21 cellular contexts compared by ENCODE assay signal in genomic region chr16:57834936-57835335, GRCh38. TPM values are rescaled to one million over a fixed set of nuclear protein-coding genes. Genes with fewer than 3 reads are reported as not detected.
DNase-seq lines count a peak whose midpoint lies in the region; ATAC-seq, FAIRE-seq and TF ChIP-seq lines count a peak whose summit lies in the region.
"Had no signal": no experiment of that assay in that cellular context is flagged by ENCODE, and none has a peak within 500 bp of the region (broad histone marks: within the 10 kb centered on the region; RNA-seq: fewer than 3 reads in every experiment).

No MANE protein-coding gene starts in this region.

- H3K4me1 ChIP-seq in PC-3 (ENCODE audit: insufficient read depth, low read length) (peaks cover 8% of the 10 kb centered on the region), H1 (replicated peaks in 1 of 4; ENCODE audit: control insufficient read depth in 3 of 4, insufficient read depth in 4 of 4, low read length in 3 of 4) (peaks cover 6 to 12% (median 9%) of the 10 kb centered on the region in 4 experiments)
- H3K4me1 ChIP-seq: right atrium auricular region had no signal

- H3K56ac ChIP-seq in H1 (replicated peaks; ENCODE audit: insufficient read length, low read depth, low read length): no peak overlapping the region

- 0 out of 2 replicates have a peak overlapping the region, but pooled peaks have one; percentile 32 for H3K4me3 ChIP-seq in PC-3 (ENCODE audit: low read length)
- H3K4me3 ChIP-seq in H1 (ENCODE audit: extremely low read depth in 1 of 4, insufficient read depth in 2 of 4, low read depth in 3 of 4, low read length in 4 of 4): no peak overlapping the region
- no peak overlapping the region for H3K4me3 ChIP-seq in lower leg skin (ENCODE audit: low read depth, poor library complexity, severe bottlenecking)
- H3K4me3 ChIP-seq: right atrium auricular region had no signal

- no TSS peak for BruUV-seq in PC-3 (replicated peaks; lab: Mats Ljungman, UMichigan)

- peak; percentile 80 for FAIRE-seq in G401.6 (lab: Jason Lieb, UNC)
- FAIRE-seq in H1 (lab: Jason Lieb, UNC): no peak

- H3K27me3 ChIP-seq in PC-3 (ENCODE audit: low read length): no peaks in the 10 kb centered on the region
- no peaks in the 10 kb centered on the region for H3K27me3 ChIP-seq in H1 (replicated peaks in 1 of 4; ENCODE audit: control insufficient read depth in 3 of 4, extremely low read depth in 1 of 4, insufficient read depth in 3 of 4, low read length in 3 of 4)
- H3K27me3 ChIP-seq: right atrium auricular region had no signal

- H4K91ac ChIP-seq in H1 (replicated peaks; ENCODE audit: insufficient read length, low read length): peak overlapping the region; percentile 86

- WGBS in H1 (ENCODE audit: extremely low coverage in 1 of 2, insufficient coverage in 1 of 2, insufficient read length in 1 of 2, insufficient replicate concordance in 2 of 2, low coverage in 1 of 2, low lambda C conversion rate in 2 of 2, missing lambda C conversion rate in 1 of 2), 2 experiments: 46% methylated on average over 5 of the region's 5 CpGs; no CpG with 5 or more reads in 1 of the 2 experiments
- 30 to 41% methylated on average over 5 of the region's 5 CpGs for WGBS in lower leg skin, 2 donors

- 0 out of 2 replicates have a peak overlapping the region, but pooled peaks have one; percentile 77 for H2BK20ac ChIP-seq in H1 (ENCODE audit: low read length)

- H2BK120ac ChIP-seq in H1 (replicated peaks; ENCODE audit: low read depth, low read length): no peak overlapping the region

- H3K36me3 Mint-ChIP-seq in osteocyte (ENCODE audit: unreplicated experiment): no peaks in the 10 kb centered on the region
- H3K36me3 Mint-ChIP-seq: naive B cell; stimulated activated naive B cell treated with anti-CD40 and anti-IgM and Interleukin-4, amounts not matched to agents 10 μg/mL and 1 μg/mL and 100 μg/mL, for 72 hours had no signal

- H3K9me2 ChIP-seq in PC-3 (replicated peaks; ENCODE audit: low read length): no peaks in the 10 kb centered on the region

- no peaks in the 10 kb centered on the region for H4K20me1 ChIP-seq in PC-3 (ENCODE audit: low read length)
- H4K20me1 ChIP-seq in H1 (replicated peaks in 1 of 2; ENCODE audit: control insufficient read depth in 1 of 2, insufficient read depth in 2 of 2, low read length in 2 of 2): no peaks in the 10 kb centered on the region

- no peaks in the 10 kb centered on the region for H3K79me2 ChIP-seq in PC-3 (ENCODE audit: low read length)
- no peaks in the 10 kb centered on the region for H3K79me2 ChIP-seq in H1 (ENCODE audit: control insufficient read depth in 1 of 2, insufficient read depth in 2 of 2, low read length in 2 of 2)

- DNase-seq in PC-3: peak; percentile 42
- DNase-seq in H1 (ENCODE audit: low read depth in 1 of 2, low spot score in 2 of 2): no peak
- no peak for DNase-seq in osteocyte (ENCODE audit: extremely low spot score, unreplicated experiment)
- DNase-seq in OCI-M1 (lab: John Stamatoyannopoulos, UW): no peak
- DNase-seq in lower leg skin (ENCODE audit: low spot score in 2 of 2): no peak
- DNase-seq in NCI-H2107 treated with DMSO at 0.1 percent for 48 hours (lab: John Stamatoyannopoulos, UW; ENCODE audit: unreplicated experiment): no peak
- no peak for DNase-seq in activated CD4-positive, alpha-beta T cell treated with anti-CD3 and anti-CD28 coated beads for 1 hour
- DNase-seq: activated CD4-positive, alpha-beta T cell treated with anti-CD3 and anti-CD28 coated beads, Interleukin-2, amount 50 U/mL, for 48 hours; CD4-positive, alpha-beta T cell; effector memory CD8-positive, alpha-beta T cell; GF-D8; glutamatergic neuron; naive B cell; NCI-H446 treated with DMSO at 0.1 percent for 48 hours; stimulated activated CD4-positive, alpha-beta T cell treated with anti-CD3 and anti-CD28 coated beads, Interleukin-4, amount 100 ng/mL, for 24 hours; stimulated activated naive B cell treated with anti-CD40 and anti-IgM and Interleukin-4, amounts not matched to agents 10 μg/mL and 1 μg/mL and 100 μg/mL, for 72 hours had no signal

- peak overlapping the region; percentile 81; the same call in 1 of the 2 replicates for H3K18ac ChIP-seq in H1 (ENCODE audit: extremely low read depth, low read length)

- H3K36me3 ChIP-seq in PC-3 (ENCODE audit: low read depth, low read length) (no peaks in the 10 kb centered on the region), H1 (ENCODE audit: control insufficient read depth in 2 of 4, insufficient read depth in 4 of 4, low read length in 3 of 4) (no peaks in the 10 kb centered on the region)
- H3K36me3 ChIP-seq: right atrium auricular region had no signal

- no peak overlapping the region for H4K8ac ChIP-seq in H1 (ENCODE audit: extremely low read depth, insufficient read depth, low read length)

- H3K9me3 ChIP-seq in PC-3 (ENCODE audit: low read length): no peaks in the 10 kb centered on the region
- H3K9me3 ChIP-seq in H1 (ENCODE audit: insufficient read depth in 2 of 2, low read depth in 1 of 2, low read length in 1 of 2): no peaks in the 10 kb centered on the region
- H3K9me3 ChIP-seq: right atrium auricular region had no signal

- H4K5ac ChIP-seq in H1 (ENCODE audit: insufficient read length, low read depth, low read length): no peak overlapping the region

- H3K14ac ChIP-seq in H1 (ENCODE audit: insufficient read length): no peak overlapping the region

- no peak overlapping the region for H3K23ac ChIP-seq in H1 (ENCODE audit: insufficient read length)

- POLR2A ChIA-PET in PC-3 (lab: Charles Lee; ENCODE audit: unreplicated experiment): no interaction called here
- POLR2A ChIA-PET in H1 (lab: Charles Lee; ENCODE audit: partially characterized antibody): interaction anchor here (1.3 to 1.8 kb wide), 2 partner anchors 24 to 166 kb away, joined by 3 read pairs; partner anchors contain the start of gene USB1

- H3F3A ChIP-seq in PC-3 (ENCODE audit: low read length, unreplicated experiment): no peaks in the 10 kb centered on the region

- H3K79me1 ChIP-seq in H1 (ENCODE audit: low read depth, low read length): no peaks in the 10 kb centered on the region

- peak overlapping the region; percentile 62; the same call in 1 of the 2 replicates for H2AFZ ChIP-seq in PC-3 (ENCODE audit: low read length)
- peak overlapping the region; percentile 70; the same call in 1 of the 2 replicates for H2AFZ ChIP-seq in H1 (ENCODE audit: low read length)

- no peak overlapping the region for H3K4ac ChIP-seq in H1 (replicated peaks; ENCODE audit: insufficient read length, low read depth, low read length)

- no peak for TF ChIP-seq RAD21 in H1 (IDR thresholded peaks at IDR 0.05 in 1 of 2, conservative IDR thresholded peaks at IDR 0.05 in 1 of 2; ENCODE audit: low read depth in 2 of 2, low read length in 2 of 2)

- intact Hi-C loops in PC-3 (cut with micrococcal nuclease): no loop called here
- intact Hi-C loops in lower leg skin (cut with DNase I; ENCODE audit: low total_unique reads): no loop called here

- H3K4me3 Mint-ChIP-seq in osteocyte (ENCODE audit: unreplicated experiment): peak overlapping the region; percentile 4
- H3K4me3 Mint-ChIP-seq: CD4-positive, alpha-beta T cell; effector memory CD8-positive, alpha-beta T cell; naive B cell; stimulated activated naive B cell treated with anti-CD40 and anti-IgM and Interleukin-4, amounts not matched to agents 10 μg/mL and 1 μg/mL and 100 μg/mL, for 72 hours had no signal

- no peaks in the 10 kb centered on the region for H3K9me3 Mint-ChIP-seq in osteocyte (ENCODE audit: unreplicated experiment)
- H3K9me3 Mint-ChIP-seq: activated T-helper 2 cell treated with anti-CD3 and anti-CD28 coated beads, Interferon-gamma antibody, Interleukin-2, Interleukin-4, amounts not matched to agents 10 μg/mL and 5 μg/mL and 100 μg/mL, durations not matched to agents 14 hours and 24 hours and 36 hours; CD4-positive, alpha-beta T cell; effector memory CD8-positive, alpha-beta T cell; naive B cell; stimulated activated naive B cell treated with anti-CD40 and anti-IgM and Interleukin-4, amounts not matched to agents 10 μg/mL and 1 μg/mL and 100 μg/mL, for 72 hours had no signal

- H2BK5ac ChIP-seq in H1 (ENCODE audit: low read depth, low read length): no peak overlapping the region

- peaks cover 51% of the 10 kb centered on the region for H3K4me1 Mint-ChIP-seq in osteocyte (ENCODE audit: unreplicated experiment)
- H3K4me1 Mint-ChIP-seq: naive B cell had no signal

- H3K9ac ChIP-seq in PC-3 (ENCODE audit: low read length) (no peak overlapping the region), H1 (replicated peaks in 1 of 4; ENCODE audit: extremely low read depth in 1 of 4, low read depth in 3 of 4, low read length in 3 of 4) (no peak overlapping the region; a peak in 1 of 7 replicates)

- no peak for TF ChIP-seq EP300 in H1 (IDR thresholded peaks at IDR 0.05; ENCODE audit: borderline replicate concordance in 1 of 2, low read depth in 2 of 2, low read length in 2 of 2)

- no peaks in the 10 kb centered on the region for H3K27me3 Mint-ChIP-seq in osteocyte (ENCODE audit: unreplicated experiment)

- no peak overlapping the region for H2AK5ac ChIP-seq in H1 (ENCODE audit: low read depth, low read length)

- ATAC-seq in PC-3: peak; percentile 56
- ATAC-seq: effector memory CD8-positive, alpha-beta T cell; left lobe of liver; stimulated activated naive B cell treated with anti-CD40 and anti-IgM and Interleukin-4, amounts not matched to agents 10 μg/mL and 1 μg/mL and 100 μg/mL, for 72 hours had no signal

- H3K27ac Mint-ChIP-seq in osteocyte (ENCODE audit: unreplicated experiment): peak overlapping the region; percentile 68
- H3K27ac Mint-ChIP-seq: activated T-helper 2 cell treated with anti-CD3 and anti-CD28 coated beads, Interferon-gamma antibody, Interleukin-2, Interleukin-4, amounts not matched to agents 10 μg/mL and 5 μg/mL and 100 μg/mL, durations not matched to agents 14 hours and 24 hours and 36 hours; CD4-positive, alpha-beta T cell; effector memory CD8-positive, alpha-beta T cell; naive B cell; stimulated activated naive B cell treated with anti-CD40 and anti-IgM and Interleukin-4, amounts not matched to agents 10 μg/mL and 1 μg/mL and 100 μg/mL, for 72 hours had no signal

- no peak overlapping the region for H2BK12ac ChIP-seq in H1 (ENCODE audit: low read depth, low read length)

- TF ChIP-seq POLR2A in H1 (IDR thresholded peaks at IDR 0.05; ENCODE audit: control extremely low read depth in 1 of 2, low read depth in 2 of 2, low read length in 2 of 2) (no peak), lower leg skin (IDR thresholded peaks at IDR 0.05) (no peak)

- H3K27ac ChIP-seq in PC-3 (ENCODE audit: low read length) (no peak overlapping the region), H1 (ENCODE audit: low read depth, low read length) (no peak overlapping the region)
- H3K27ac ChIP-seq: right atrium auricular region had no signal

- peak overlapping the region; percentile 54 for H3K4me2 ChIP-seq in PC-3 (ENCODE audit: low read length)
- peak overlapping the region in 1 of 2 experiments; percentile 40; a peak in 1 of 4 replicates for H3K4me2 ChIP-seq in H1 (ENCODE audit: insufficient read depth in 1 of 2, low read depth in 2 of 2, low read length in 2 of 2)

- no peaks in the 10 kb centered on the region; the same call in 1 of the 2 replicates for H3K23me2 ChIP-seq in H1 (ENCODE audit: low read depth, low read length)

- CTCF ChIA-PET in PC-3 (lab: Charles Lee): no interaction called here
- CTCF ChIA-PET in H1 (lab: Charles Lee; ENCODE audit: partially characterized antibody): interaction anchor here (0.9 to 2.9 kb wide), 9 partner anchors 9 to 65 kb away, joined by 3 to 10 read pairs (median 4); partner anchors contain the start of gene KIFC3

- no peak overlapping the region for H2BK15ac ChIP-seq in H1 (ENCODE audit: low read length)

- TF ChIP-seq CTCF in PC-3 (conservative IDR thresholded peaks at IDR 0.05; ENCODE audit: low read depth, low read length) (no peak), H1 (IDR thresholded peaks at IDR 0.05; ENCODE audit: control extremely low read depth in 1 of 3, insufficient read depth in 1 of 3, low read depth in 1 of 3, low read length in 3 of 3) (no peak), osteocyte (IDR thresholded peaks at IDR 0.05) (no peak), lower leg skin (IDR thresholded peaks at IDR 0.05) (no peak)

RNA-seq across cellular contexts. Expression of gene KIFC3, which starts 32.6 kb away (rescaled TPM):
- total RNA-seq in PC-3 (2014; rRNA removed): 32.6 and 42.2 TPM in 2 replicates
- 5.3 and 7.1 TPM in 2 replicates for total RNA-seq in H1 (2021; fragmentation: NEBNext Ultra II Directional; extraction: Animal tissue kit (Norgen Biotek cat#: 25700))
- 2.1 and 3.8 TPM in 2 replicates for polyA plus RNA-seq in H1 (2011; rRNA removed)
- polyA plus RNA-seq in H1 (2011; cell fraction: cytosol; rRNA removed): 4.4 TPM
- 11.5 TPM for polyA plus RNA-seq in H1 (2011; cell fraction: nucleus; rRNA removed)
- 2.1 to 3.7 TPM (median 2.8 TPM) in 4 replicates for polyA plus RNA-seq in H1 (2012, experiment 1 of 2)
- 1.6 TPM for polyA plus RNA-seq in H1 (2012, experiment 2 of 2)
- polyA plus RNA-seq in H1 (2013, experiment 1 of 2): 4.3 TPM
- polyA plus RNA-seq in H1 (2013, experiment 2 of 2): 4.4 TPM
- 3.3 and 3.9 TPM in 2 replicates for polyA minus RNA-seq in H1 (2011; rRNA and poly(A)+ RNA removed)
- polyA minus RNA-seq in H1 (2011; cell fraction: cytosol; rRNA and poly(A)+ RNA removed): 4.9 TPM
- 7.5 TPM for polyA minus RNA-seq in H1 (2011; cell fraction: nucleus; rRNA and poly(A)+ RNA removed)
- 191 and 196 TPM in 2 replicates for total RNA-seq in osteocyte
- total RNA-seq in lower leg skin: 100 to 1,000 TPM; 116 to 206 (median 164) TPM
- total RNA-seq: CD4-positive, alpha-beta T cell; T-helper 2 cell treated with Interferon-gamma antibody and Interleukin-4, amounts not matched to agents 100 ng/mL and 5 ng/mL, for 36 hours had no signal
